In the genomic region with DNA sequence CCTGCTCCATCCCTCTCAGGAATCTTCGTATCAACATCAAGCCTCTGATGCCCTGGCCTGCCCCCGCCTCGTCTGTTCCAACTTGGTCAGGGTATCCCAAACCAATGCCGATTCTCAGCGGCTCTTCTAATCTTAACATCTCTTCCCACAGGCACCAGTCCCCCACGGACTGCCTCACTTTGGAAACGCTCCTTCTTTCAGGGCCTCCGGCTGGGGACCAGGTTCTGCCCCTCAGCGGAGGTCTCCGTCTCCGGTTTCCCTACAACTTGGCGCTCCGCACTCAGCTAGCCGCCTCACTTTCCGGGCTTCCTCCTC, we compare ENCODE assay signal across 8 cellular contexts. TPM values are rescaled to one million over a fixed set of nuclear protein-coding genes. Genes with fewer than 3 reads are reported as not detected.
DNase-seq lines count a peak whose midpoint lies in the region; ATAC-seq, FAIRE-seq and TF ChIP-seq lines count a peak whose summit lies in the region.

No MANE protein-coding gene starts in this region.

- 1 to 2% (median 1%) methylated on average over 15 of the region's 15 CpGs for WGBS in psoas muscle, 3 donors

- H3K4me3 ChIP-seq in OCI-LY3 (ENCODE audit: low read length), result peak overlapping the region; percentile 93
- H3K4me3 ChIP-seq in psoas muscle, result peak overlapping the region; percentile 76

- H3K4me2 ChIP-seq in OCI-LY3 (ENCODE audit: low read length), result peak overlapping the region; percentile 97

- POLR2A ChIA-PET in GM10248 (lab: Yijun Ruan, JAX), result interaction anchor here (0.7 to 1.1 kb wide), 2 partner anchors 13 to 78 kb away, joined by 4 to 5 read pairs; no protein-coding TSS in a partner anchor

- intact Hi-C loops in psoas muscle (cut with DNase I), result loop anchor here (2.0 to 5.0 kb wide), 2 partner anchors 34 to 36 kb away; no protein-coding TSS in a partner anchor

- FAIRE-seq in RCC 7860 (lab: Jason Lieb, UNC), result no peak

- H3K27me3 ChIP-seq in OCI-LY3 (ENCODE audit: low read depth, low read length), result no peaks in the 10 kb centered on the region
- H3K27me3 ChIP-seq in psoas muscle (ENCODE audit: insufficient read depth in 3 of 3, low read length in 2 of 3), result no peaks in the 10 kb centered on the region

- peak; percentile 2 for ATAC-seq in GM21367 (IDR thresholded peaks at IDR 0.05; ENCODE audit: unreplicated experiment)
- peak; percentile 7 for ATAC-seq in esophagus mucosa
- peak in 1 of 4 donors; percentile 0 for ATAC-seq in psoas muscle

- H2AFZ ChIP-seq in OCI-LY3 (ENCODE audit: low read depth, low read length), result peak overlapping the region; percentile 71

- H4K20me1 ChIP-seq in OCI-LY3 (ENCODE audit: insufficient read depth, low read length), result no peaks in the 10 kb centered on the region

- H3K36me3 ChIP-seq in OCI-LY3 (replicated peaks; ENCODE audit: low read depth, low read length) (peaks cover 34% of the 10 kb centered on the region), psoas muscle (ENCODE audit: insufficient read depth in 1 of 2, low read depth in 1 of 2) (peaks cover 6 to 41% of the 10 kb centered on the region in 2 donors)

- H3K9me3 ChIP-seq in OCI-LY3 (ENCODE audit: insufficient read depth, low read length), result no peaks in the 10 kb centered on the region
- no peaks in the 10 kb centered on the region for H3K9me3 ChIP-seq in psoas muscle

- no peak for DNase-seq in psoas muscle
- no peak for DNase-seq in DMS153 (lab: John Stamatoyannopoulos, UW)
- DNase-seq in RCC 7860 (ENCODE audit: low spot score), result no peak
- no peak for DNase-seq in activated CD8-positive, alpha-beta memory T cell treated with anti-CD3 and anti-CD28 coated beads, Interleukin-2, amount 50 U/mL, for 48 hours
- no peak for DNase-seq in GM10248 (ENCODE audit: extremely low spot score)

- no peak for TF ChIP-seq CTCF in OCI-LY3 (IDR thresholded peaks at IDR 0.05; ENCODE audit: low read depth, low read length)
- no peak for TF ChIP-seq CTCF in psoas muscle (IDR thresholded peaks at IDR 0.05)
- no peak for TF ChIP-seq CTCF in GM10248 (IDR thresholded peaks at IDR 0.05; ENCODE audit: control extremely low read depth, extremely low read depth, low read depth, missing control alignments)

- peak overlapping the region; percentile 82 for H3K9ac ChIP-seq in OCI-LY3 (ENCODE audit: low read length)

- CTCF ChIA-PET in GM10248 (lab: Yijun Ruan, JAX), result interaction anchor here (0.8 to 4.7 kb wide), 7 partner anchors 8 to 87 kb away, joined by 3 to 47 read pairs (median 6); a partner anchor contains a TSS

- H3K4me1 ChIP-seq in OCI-LY3 (ENCODE audit: low read length) (peaks cover 16% of the 10 kb centered on the region), psoas muscle (peaks cover 19% of the 10 kb centered on the region)

- peak overlapping the region; percentile 4; the same call in 1 of the 2 replicates for H3K27ac ChIP-seq in OCI-LY3 (ENCODE audit: low read length)
- peak overlapping the region; percentile 80 for H3K27ac ChIP-seq in psoas muscle

- H3K79me2 ChIP-seq in OCI-LY3 (ENCODE audit: low read length), result peaks cover 20% of the 10 kb centered on the region

RNA-seq across cellular contexts. Expression of a gene that starts 0.5 kb away (rescaled TPM):
- total RNA-seq in esophagus mucosa, result 25.7 TPM
- 10 to 100 TPM; 35.7 to 66.7 (median 57.5) TPM for total RNA-seq in psoas muscle
- polyA plus RNA-seq in psoas muscle, result 10 to 100 TPM; 49.8 to 94.0 (median 66.3) TPM

RNA-seq across cellular contexts. Expression of a gene that starts 5.8 kb away (rescaled TPM):
- 10.9 TPM for total RNA-seq in esophagus mucosa
- 10 to 100 TPM in 3 of 4 donors, 1 to 10 TPM in 1; 8.8 to 19.8 (median 11.4) TPM for total RNA-seq in psoas muscle
- polyA plus RNA-seq in psoas muscle, result 10 to 100 TPM in 1 of 3 donors, 1 to 10 TPM in 2; 5.3 to 19.2 (median 8.0) TPM

RNA-seq across cellular contexts. Expression of a gene that starts 16.2 kb away (rescaled TPM):
- total RNA-seq in esophagus mucosa (not detected), psoas muscle (under 1 TPM in 1 of 4 donors, not detected in 3; 0.83 TPM)
- polyA plus RNA-seq in psoas muscle, result not detected

RNA-seq across cellular contexts. Expression of a gene that starts 22.0 kb away (rescaled TPM):
- total RNA-seq in esophagus mucosa (6.7 TPM), psoas muscle (100 to 1,000 TPM in 3 of 4 donors, 10 to 100 TPM in 1; 92.5 to 138 (median 108) TPM)
- polyA plus RNA-seq in psoas muscle, result 10 to 100 TPM; 38.3 to 75.8 (median 58.5) TPM

RNA-seq across cellular contexts. Expression of a gene that starts 39.5 kb away (rescaled TPM):
- not detected for total RNA-seq in esophagus mucosa
- total RNA-seq in psoas muscle, result 10 to 100 TPM in 3 of 4 donors, 1 to 10 TPM in 1; 9.7 to 29.6 (median 23.0) TPM
- polyA plus RNA-seq in psoas muscle, result 10 to 100 TPM in 2 of 3 donors, 1 to 10 TPM in 1; 3.8 to 25.2 (median 22.5) TPM
